3 cellular contexts compared by ENCODE assay signal in the genomic region with DNA sequence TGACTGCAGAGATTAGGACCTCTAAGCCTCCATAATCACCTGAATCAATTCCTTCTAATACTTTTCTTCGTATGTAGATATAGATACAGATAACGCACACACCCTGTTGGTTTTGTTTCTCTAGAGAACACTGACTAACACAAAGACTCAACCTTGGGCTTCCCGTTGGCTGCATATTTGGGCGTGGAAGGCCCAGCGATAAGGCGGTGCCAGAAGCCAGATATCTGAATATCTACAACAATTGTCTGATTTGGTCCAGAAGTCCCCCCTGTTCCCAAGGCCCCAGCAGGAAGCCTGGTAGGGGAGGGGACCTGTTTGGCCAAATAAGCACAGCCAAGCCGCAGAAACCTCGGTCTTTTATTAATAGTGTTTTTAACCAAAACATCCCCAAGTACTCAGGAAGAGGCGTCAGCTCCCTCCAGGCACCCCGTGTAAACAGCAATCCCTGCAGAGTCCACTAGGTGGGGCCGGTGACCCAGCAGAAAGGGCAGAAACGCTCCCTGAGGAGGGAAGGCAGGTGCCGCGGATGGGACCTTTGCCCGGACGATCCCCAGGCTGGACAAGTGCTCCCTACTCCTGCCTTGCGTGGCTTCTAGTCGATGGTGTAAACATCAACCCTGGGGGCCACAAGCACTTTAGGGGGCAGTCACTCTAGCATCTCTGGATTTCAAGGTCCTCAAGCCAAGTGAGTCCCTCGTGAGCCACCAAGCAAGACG.
TF ChIP-seq lines count a peak whose summit lies in the region.

No MANE protein-coding gene starts in this region.

TF ChIP-seq in A549, 52 proteins besides CTCF, POLR2A, EP300 and RAD21 (continues in another document):
- TF ChIP-seq, protein P1, sequence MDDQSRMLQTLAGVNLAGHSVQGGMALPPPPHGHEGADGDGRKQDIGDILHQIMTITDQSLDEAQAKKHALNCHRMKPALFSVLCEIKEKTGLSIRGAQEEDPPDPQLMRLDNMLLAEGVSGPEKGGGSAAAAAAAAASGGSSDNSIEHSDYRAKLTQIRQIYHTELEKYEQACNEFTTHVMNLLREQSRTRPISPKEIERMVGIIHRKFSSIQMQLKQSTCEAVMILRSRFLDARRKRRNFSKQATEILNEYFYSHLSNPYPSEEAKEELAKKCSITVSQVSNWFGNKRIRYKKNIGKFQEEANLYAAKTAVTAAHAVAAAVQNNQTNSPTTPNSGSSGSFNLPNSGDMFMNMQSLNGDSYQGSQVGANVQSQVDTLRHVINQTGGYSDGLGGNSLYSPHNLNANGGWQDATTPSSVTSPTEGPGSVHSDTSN (IDR thresholded peaks at IDR 0.05) = no peak
- TF ChIP-seq, protein P2, sequence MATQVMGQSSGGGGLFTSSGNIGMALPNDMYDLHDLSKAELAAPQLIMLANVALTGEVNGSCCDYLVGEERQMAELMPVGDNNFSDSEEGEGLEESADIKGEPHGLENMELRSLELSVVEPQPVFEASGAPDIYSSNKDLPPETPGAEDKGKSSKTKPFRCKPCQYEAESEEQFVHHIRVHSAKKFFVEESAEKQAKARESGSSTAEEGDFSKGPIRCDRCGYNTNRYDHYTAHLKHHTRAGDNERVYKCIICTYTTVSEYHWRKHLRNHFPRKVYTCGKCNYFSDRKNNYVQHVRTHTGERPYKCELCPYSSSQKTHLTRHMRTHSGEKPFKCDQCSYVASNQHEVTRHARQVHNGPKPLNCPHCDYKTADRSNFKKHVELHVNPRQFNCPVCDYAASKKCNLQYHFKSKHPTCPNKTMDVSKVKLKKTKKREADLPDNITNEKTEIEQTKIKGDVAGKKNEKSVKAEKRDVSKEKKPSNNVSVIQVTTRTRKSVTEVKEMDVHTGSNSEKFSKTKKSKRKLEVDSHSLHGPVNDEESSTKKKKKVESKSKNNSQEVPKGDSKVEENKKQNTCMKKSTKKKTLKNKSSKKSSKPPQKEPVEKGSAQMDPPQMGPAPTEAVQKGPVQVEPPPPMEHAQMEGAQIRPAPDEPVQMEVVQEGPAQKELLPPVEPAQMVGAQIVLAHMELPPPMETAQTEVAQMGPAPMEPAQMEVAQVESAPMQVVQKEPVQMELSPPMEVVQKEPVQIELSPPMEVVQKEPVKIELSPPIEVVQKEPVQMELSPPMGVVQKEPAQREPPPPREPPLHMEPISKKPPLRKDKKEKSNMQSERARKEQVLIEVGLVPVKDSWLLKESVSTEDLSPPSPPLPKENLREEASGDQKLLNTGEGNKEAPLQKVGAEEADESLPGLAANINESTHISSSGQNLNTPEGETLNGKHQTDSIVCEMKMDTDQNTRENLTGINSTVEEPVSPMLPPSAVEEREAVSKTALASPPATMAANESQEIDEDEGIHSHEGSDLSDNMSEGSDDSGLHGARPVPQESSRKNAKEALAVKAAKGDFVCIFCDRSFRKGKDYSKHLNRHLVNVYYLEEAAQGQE (IDR thresholded peaks at IDR 0.05) = no peak
- TF ChIP-seq HOXB13 (CRISPR knock-in tag; IDR thresholded peaks at IDR 0.05; ENCODE audit: low read depth) = no peak
- TF ChIP-seq, protein P3, sequence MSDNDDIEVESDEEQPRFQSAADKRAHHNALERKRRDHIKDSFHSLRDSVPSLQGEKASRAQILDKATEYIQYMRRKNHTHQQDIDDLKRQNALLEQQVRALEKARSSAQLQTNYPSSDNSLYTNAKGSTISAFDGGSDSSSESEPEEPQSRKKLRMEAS (IDR thresholded peaks at IDR 0.05) = peak; percentile 47
- no peak for TF ChIP-seq RARB (CRISPR knock-in tag; IDR thresholded peaks at IDR 0.05)
- TF ChIP-seq, protein P4, sequence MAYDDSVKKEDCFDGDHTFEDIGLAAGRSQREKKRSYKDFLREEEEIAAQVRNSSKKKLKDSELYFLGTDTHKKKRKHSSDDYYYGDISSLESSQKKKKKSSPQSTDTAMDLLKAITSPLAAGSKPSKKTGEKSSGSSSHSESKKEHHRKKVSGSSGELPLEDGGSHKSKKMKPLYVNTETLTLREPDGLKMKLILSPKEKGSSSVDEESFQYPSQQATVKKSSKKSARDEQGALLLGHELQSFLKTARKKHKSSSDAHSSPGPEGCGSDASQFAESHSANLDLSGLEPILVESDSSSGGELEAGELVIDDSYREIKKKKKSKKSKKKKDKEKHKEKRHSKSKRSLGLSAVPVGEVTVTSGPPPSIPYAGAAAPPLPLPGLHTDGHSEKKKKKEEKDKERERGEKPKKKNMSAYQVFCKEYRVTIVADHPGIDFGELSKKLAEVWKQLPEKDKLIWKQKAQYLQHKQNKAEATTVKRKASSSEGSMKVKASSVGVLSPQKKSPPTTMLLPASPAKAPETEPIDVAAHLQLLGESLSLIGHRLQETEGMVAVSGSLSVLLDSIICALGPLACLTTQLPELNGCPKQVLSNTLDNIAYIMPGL (CRISPR knock-in tag; IDR thresholded peaks at IDR 0.05; ENCODE audit: borderline replicate concordance) = no peak
- no peak for TF ChIP-seq ZNF302 (CRISPR knock-in tag; IDR thresholded peaks at IDR 0.05)
- 0 out of 2 replicates have a peak, but pooled peaks have one; percentile 36 for TF ChIP-seq FOXS1 (CRISPR knock-in tag; IDR thresholded peaks at IDR 0.05)

TF ChIP-seq in GM12891, 5 proteins besides CTCF, POLR2A, EP300 and RAD21:
- no peak for TF ChIP-seq TAF1 (IDR thresholded peaks at IDR 0.05; ENCODE audit: low read depth, low read length)
- no peak for TF ChIP-seq POU2F2 (IDR thresholded peaks at IDR 0.05; ENCODE audit: low read depth, low read length)
- TF ChIP-seq POLR2AphosphoS5 (IDR thresholded peaks at IDR 0.05; ENCODE audit: low read depth, low read length) = no peak
- TF ChIP-seq PAX5 (IDR thresholded peaks at IDR 0.05; ENCODE audit: insufficient read depth, low read length, severe bottlenecking) = no peak

TF ChIP-seq in HepG2, 621 proteins besides CTCF, POLR2A, EP300 and RAD21 (continues in another document):
- TF ChIP-seq SOX6 (IDR thresholded peaks at IDR 0.05) = no peak
- no peak for TF ChIP-seq SOX6 (CRISPR knock-in tag; IDR thresholded peaks at IDR 0.05)
- no peak for TF ChIP-seq MAZ (IDR thresholded peaks at IDR 0.05; ENCODE audit: borderline replicate concordance, low read depth, low read length)
- TF ChIP-seq MAZ (CRISPR knock-in tag; IDR thresholded peaks at IDR 0.05; ENCODE audit: low read depth) = peak; percentile 40; the same call in 1 of the 2 replicates
- TF ChIP-seq, protein P5, sequence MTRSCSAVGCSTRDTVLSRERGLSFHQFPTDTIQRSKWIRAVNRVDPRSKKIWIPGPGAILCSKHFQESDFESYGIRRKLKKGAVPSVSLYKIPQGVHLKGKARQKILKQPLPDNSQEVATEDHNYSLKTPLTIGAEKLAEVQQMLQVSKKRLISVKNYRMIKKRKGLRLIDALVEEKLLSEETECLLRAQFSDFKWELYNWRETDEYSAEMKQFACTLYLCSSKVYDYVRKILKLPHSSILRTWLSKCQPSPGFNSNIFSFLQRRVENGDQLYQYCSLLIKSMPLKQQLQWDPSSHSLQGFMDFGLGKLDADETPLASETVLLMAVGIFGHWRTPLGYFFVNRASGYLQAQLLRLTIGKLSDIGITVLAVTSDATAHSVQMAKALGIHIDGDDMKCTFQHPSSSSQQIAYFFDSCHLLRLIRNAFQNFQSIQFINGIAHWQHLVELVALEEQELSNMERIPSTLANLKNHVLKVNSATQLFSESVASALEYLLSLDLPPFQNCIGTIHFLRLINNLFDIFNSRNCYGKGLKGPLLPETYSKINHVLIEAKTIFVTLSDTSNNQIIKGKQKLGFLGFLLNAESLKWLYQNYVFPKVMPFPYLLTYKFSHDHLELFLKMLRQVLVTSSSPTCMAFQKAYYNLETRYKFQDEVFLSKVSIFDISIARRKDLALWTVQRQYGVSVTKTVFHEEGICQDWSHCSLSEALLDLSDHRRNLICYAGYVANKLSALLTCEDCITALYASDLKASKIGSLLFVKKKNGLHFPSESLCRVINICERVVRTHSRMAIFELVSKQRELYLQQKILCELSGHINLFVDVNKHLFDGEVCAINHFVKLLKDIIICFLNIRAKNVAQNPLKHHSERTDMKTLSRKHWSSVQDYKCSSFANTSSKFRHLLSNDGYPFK (CRISPR knock-in tag; IDR thresholded peaks at IDR 0.05; ENCODE audit: borderline replicate concordance) = 0 out of 2 replicates have a peak, but pooled peaks have one; percentile 21
- no peak for TF ChIP-seq ETV5 (CRISPR knock-in tag; IDR thresholded peaks at IDR 0.05; ENCODE audit: borderline replicate concordance)
- TF ChIP-seq SAP130 (CRISPR knock-in tag; IDR thresholded peaks at IDR 0.05; ENCODE audit: low read depth) = 0 out of 2 replicates have a peak, but pooled peaks have one; percentile 29
- TF ChIP-seq, protein P6, sequence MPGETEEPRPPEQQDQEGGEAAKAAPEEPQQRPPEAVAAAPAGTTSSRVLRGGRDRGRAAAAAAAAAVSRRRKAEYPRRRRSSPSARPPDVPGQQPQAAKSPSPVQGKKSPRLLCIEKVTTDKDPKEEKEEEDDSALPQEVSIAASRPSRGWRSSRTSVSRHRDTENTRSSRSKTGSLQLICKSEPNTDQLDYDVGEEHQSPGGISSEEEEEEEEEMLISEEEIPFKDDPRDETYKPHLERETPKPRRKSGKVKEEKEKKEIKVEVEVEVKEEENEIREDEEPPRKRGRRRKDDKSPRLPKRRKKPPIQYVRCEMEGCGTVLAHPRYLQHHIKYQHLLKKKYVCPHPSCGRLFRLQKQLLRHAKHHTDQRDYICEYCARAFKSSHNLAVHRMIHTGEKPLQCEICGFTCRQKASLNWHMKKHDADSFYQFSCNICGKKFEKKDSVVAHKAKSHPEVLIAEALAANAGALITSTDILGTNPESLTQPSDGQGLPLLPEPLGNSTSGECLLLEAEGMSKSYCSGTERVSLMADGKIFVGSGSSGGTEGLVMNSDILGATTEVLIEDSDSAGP (CRISPR knock-in tag; IDR thresholded peaks at IDR 0.05; ENCODE audit: borderline replicate concordance) = peak; percentile 67; the same call in 1 of the 2 replicates
- TF ChIP-seq ZNF17 (CRISPR knock-in tag; IDR thresholded peaks at IDR 0.05) = 0 out of 2 replicates have a peak, but pooled peaks have one; percentile 13
- TF ChIP-seq, protein P7, sequence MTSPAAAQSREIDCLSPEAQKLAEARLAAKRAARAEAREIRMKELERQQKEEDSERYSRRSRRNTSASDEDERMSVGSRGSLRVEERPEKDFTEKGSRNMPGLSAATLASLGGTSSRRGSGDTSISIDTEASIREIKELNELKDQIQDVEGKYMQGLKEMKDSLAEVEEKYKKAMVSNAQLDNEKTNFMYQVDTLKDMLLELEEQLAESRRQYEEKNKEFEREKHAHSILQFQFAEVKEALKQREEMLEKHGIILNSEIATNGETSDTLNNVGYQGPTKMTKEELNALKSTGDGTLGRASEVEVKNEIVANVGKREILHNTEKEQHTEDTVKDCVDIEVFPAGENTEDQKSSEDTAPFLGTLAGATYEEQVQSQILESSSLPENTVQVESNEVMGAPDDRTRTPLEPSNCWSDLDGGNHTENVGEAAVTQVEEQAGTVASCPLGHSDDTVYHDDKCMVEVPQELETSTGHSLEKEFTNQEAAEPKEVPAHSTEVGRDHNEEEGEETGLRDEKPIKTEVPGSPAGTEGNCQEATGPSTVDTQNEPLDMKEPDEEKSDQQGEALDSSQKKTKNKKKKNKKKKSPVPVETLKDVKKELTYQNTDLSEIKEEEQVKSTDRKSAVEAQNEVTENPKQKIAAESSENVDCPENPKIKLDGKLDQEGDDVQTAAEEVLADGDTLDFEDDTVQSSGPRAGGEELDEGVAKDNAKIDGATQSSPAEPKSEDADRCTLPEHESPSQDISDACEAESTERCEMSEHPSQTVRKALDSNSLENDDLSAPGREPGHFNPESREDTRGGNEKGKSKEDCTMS (CRISPR knock-in tag; conservative IDR thresholded peaks at IDR 0.05) = no peak
- 0 out of 2 replicates have a peak, but pooled peaks have one; percentile 20 for TF ChIP-seq ERF (CRISPR knock-in tag; IDR thresholded peaks at IDR 0.05)
- peak; percentile 41; the same call in 1 of the 2 replicates for TF ChIP-seq FOSL2 (CRISPR knock-in tag; IDR thresholded peaks at IDR 0.05)
- no peak for TF ChIP-seq ZNF101 (CRISPR knock-in tag; IDR thresholded peaks at IDR 0.05; ENCODE audit: borderline replicate concordance, low read depth)
- TF ChIP-seq RXRA (CRISPR knock-in tag; IDR thresholded peaks at IDR 0.05) = peak; percentile 14; the same call in 1 of the 2 replicates
- no peak for TF ChIP-seq ZNF446 (CRISPR knock-in tag; IDR thresholded peaks at IDR 0.05)
- no peak for TF ChIP-seq ZNF24 (IDR thresholded peaks at IDR 0.05)
- TF ChIP-seq FOXK1 (CRISPR knock-in tag; IDR thresholded peaks at IDR 0.05; ENCODE audit: borderline replicate concordance, low read depth) = peak; percentile 56; the same call in 1 of the 2 replicates
- TF ChIP-seq KDM2A (CRISPR knock-in tag; IDR thresholded peaks at IDR 0.05; ENCODE audit: borderline replicate concordance, low read depth) = peak; percentile 68
- peak; percentile 43; the same call in 1 of the 2 replicates for TF ChIP-seq ZNF567 (CRISPR knock-in tag; IDR thresholded peaks at IDR 0.05; ENCODE audit: borderline replicate concordance)
- TF ChIP-seq, protein P8, sequence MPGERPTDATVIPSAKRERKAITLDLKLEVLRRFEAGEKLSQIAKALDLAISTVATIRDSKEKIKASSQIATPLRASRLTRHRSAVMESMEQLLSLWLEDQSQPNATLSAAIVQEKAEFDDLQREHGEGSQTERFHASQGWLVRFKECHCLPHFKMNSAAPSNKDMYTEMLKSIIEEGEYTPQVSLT (CRISPR knock-in tag; IDR thresholded peaks at IDR 0.05; ENCODE audit: borderline replicate concordance, low read depth) = no peak
- TF ChIP-seq, protein P9, sequence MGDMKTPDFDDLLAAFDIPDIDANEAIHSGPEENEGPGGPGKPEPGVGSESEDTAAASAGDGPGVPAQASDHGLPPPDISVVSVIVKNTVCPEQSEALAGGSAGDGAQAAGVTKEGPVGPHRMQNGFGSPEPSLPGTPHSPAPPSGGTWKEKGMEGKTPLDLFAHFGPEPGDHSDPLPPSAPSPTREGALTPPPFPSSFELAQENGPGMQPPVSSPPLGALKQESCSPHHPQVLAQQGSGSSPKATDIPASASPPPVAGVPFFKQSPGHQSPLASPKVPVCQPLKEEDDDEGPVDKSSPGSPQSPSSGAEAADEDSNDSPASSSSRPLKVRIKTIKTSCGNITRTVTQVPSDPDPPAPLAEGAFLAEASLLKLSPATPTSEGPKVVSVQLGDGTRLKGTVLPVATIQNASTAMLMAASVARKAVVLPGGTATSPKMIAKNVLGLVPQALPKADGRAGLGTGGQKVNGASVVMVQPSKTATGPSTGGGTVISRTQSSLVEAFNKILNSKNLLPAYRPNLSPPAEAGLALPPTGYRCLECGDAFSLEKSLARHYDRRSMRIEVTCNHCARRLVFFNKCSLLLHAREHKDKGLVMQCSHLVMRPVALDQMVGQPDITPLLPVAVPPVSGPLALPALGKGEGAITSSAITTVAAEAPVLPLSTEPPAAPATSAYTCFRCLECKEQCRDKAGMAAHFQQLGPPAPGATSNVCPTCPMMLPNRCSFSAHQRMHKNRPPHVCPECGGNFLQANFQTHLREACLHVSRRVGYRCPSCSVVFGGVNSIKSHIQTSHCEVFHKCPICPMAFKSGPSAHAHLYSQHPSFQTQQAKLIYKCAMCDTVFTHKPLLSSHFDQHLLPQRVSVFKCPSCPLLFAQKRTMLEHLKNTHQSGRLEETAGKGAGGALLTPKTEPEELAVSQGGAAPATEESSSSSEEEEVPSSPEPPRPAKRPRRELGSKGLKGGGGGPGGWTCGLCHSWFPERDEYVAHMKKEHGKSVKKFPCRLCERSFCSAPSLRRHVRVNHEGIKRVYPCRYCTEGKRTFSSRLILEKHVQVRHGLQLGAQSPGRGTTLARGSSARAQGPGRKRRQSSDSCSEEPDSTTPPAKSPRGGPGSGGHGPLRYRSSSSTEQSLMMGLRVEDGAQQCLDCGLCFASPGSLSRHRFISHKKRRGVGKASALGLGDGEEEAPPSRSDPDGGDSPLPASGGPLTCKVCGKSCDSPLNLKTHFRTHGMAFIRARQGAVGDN (CRISPR knock-in tag; IDR thresholded peaks at IDR 0.05) = peak; percentile 55
- TF ChIP-seq MED13 (CRISPR knock-in tag; IDR thresholded peaks at IDR 0.05) = no peak
- peak; percentile 41; the same call in 1 of the 2 replicates for TF ChIP-seq HOXA3 (CRISPR knock-in tag; IDR thresholded peaks at IDR 0.05)
- TF ChIP-seq FOXA1 (IDR thresholded peaks at IDR 0.05) = no peak
- TF ChIP-seq FOXA1 (CRISPR knock-in tag; IDR thresholded peaks at IDR 0.05) = peak; percentile 89
- TF ChIP-seq SMC3 (IDR thresholded peaks at IDR 0.05; ENCODE audit: low read length) = peak; percentile 61
- TF ChIP-seq SIX1 (CRISPR knock-in tag; IDR thresholded peaks at IDR 0.05; ENCODE audit: borderline replicate concordance) = no peak
- peak; percentile 42; the same call in 1 of the 2 replicates for TF ChIP-seq KDM5B (CRISPR knock-in tag; IDR thresholded peaks at IDR 0.05; ENCODE audit: borderline replicate concordance)
- no peak for TF ChIP-seq PLRG1 (conservative IDR thresholded peaks at IDR 0.05)
